Comparison of ENCODE assay signal across 8 cellular contexts in genomic region chr17:67376509-67376891, GRCh38. TPM values are rescaled to one million over a fixed set of nuclear protein-coding genes. Genes with fewer than 3 reads are reported as not detected.
DNase-seq lines count a peak whose midpoint lies in the region; ATAC-seq and TF ChIP-seq lines count a peak whose summit lies in the region.

No MANE protein-coding gene starts in this region.

- H3K36me3 ChIP-seq in KOPT-K1 (ENCODE audit: insufficient read depth, low read length) (no peaks in the 10 kb centered on the region), left lung (no peaks in the 10 kb centered on the region), thymus (ENCODE audit: control insufficient read depth, insufficient read depth) (no peaks in the 10 kb centered on the region)

- H3K4me1 Mint-ChIP-seq in MCF 10A (ENCODE audit: insufficient read depth, unreplicated experiment): peaks cover 8% of the 10 kb centered on the region

- H3K27me3 ChIP-seq in left lung (no peaks in the 10 kb centered on the region), thymus (ENCODE audit: control insufficient read depth, insufficient read depth) (no peaks in the 10 kb centered on the region)

- H3K4me1 ChIP-seq in left lung: peaks cover 9 to 36% of the 10 kb centered on the region in 2 donors
- peaks cover 8% of the 10 kb centered on the region for H3K4me1 ChIP-seq in thymus (ENCODE audit: control insufficient read depth, insufficient read depth, low read length)

- intact Hi-C loops in MCF 10A (cut with micrococcal nuclease): loop anchor here (10.0 kb wide), 1 partner anchor 338 kb away; the partner anchor contains the start of gene NOL11
- intact Hi-C loops in left lung (cut with DNase I): loop anchor here (5.0 to 10.0 kb wide), 2 partner anchors 311 to 318 kb away; no protein-coding TSS in a partner anchor

- DNase-seq in DMS53 treated with DMSO at 0.1 percent for 48 hours (lab: John Stamatoyannopoulos, UW; ENCODE audit: unreplicated experiment): peak; percentile 33
- peak; percentile 14 for DNase-seq in MCF 10A (ENCODE audit: unreplicated experiment)
- DNase-seq in left lung: no peak

- no peaks in the 10 kb centered on the region for H3K36me3 Mint-ChIP-seq in MCF 10A (ENCODE audit: insufficient read depth, unreplicated experiment)

- H3K9me3 ChIP-seq in KOPT-K1 (ENCODE audit: insufficient read depth, low read length, poor library complexity, severe bottlenecking) (no peaks in the 10 kb centered on the region), left lung (no peaks in the 10 kb centered on the region), thymus (ENCODE audit: control insufficient read depth) (no peaks in the 10 kb centered on the region)

- BruUV-seq in MCF 10A (replicated peaks; lab: Mats Ljungman, UMichigan): no TSS peak

- WGBS in thymus: 3% methylated on average over 9 of the region's 9 CpGs

- H3K9me3 Mint-ChIP-seq in MCF 10A (ENCODE audit: unreplicated experiment): no peaks in the 10 kb centered on the region

- H3K27ac ChIP-seq in KOPT-K1 (ENCODE audit: low read depth, low read length, poor library complexity, severe bottlenecking) (peak overlapping the region; percentile 84), left lung (peak overlapping the region; percentile 92 to 93), thymus (ENCODE audit: low read depth) (peak overlapping the region; percentile 95)

- ATAC-seq in left lung: peak; percentile 1
- ATAC-seq in HG03039 (IDR thresholded peaks at IDR 0.05; ENCODE audit: unreplicated experiment): no peak
- ATAC-seq in GM21786 (IDR thresholded peaks at IDR 0.05; ENCODE audit: unreplicated experiment): no peak
- no peak for ATAC-seq in HG03159 (IDR thresholded peaks at IDR 0.05; ENCODE audit: unreplicated experiment)

- no peaks in the 10 kb centered on the region for H3K27me3 Mint-ChIP-seq in MCF 10A (ENCODE audit: insufficient read depth, unreplicated experiment)

- no peak for TF ChIP-seq CTCF in MCF 10A (IDR thresholded peaks at IDR 0.05; ENCODE audit: unreplicated experiment)
- no peak for TF ChIP-seq CTCF in left lung (IDR thresholded peaks at IDR 0.05)

- no peak overlapping the region for H3K27ac Mint-ChIP-seq in MCF 10A (ENCODE audit: low read depth, unreplicated experiment)

- peak overlapping the region; percentile 75 for H3K4me3 Mint-ChIP-seq in MCF 10A (ENCODE audit: unreplicated experiment)

- POLR2A ChIA-PET in MCF 10A (lab: Yijun Ruan, JAX): interaction anchor here (1.0 to 5.6 kb wide), 6 partner anchors 11 to 313 kb away, joined by 3 to 54 read pairs (median 4); partner anchors contain the start of gene PSMD12

- CTCF ChIA-PET in MCF 10A (lab: Yijun Ruan, JAX): interaction anchor here (0.6 to 6.6 kb wide), 10 partner anchors 10 to 319 kb away, joined by 3 to 71 read pairs (median 10); partner anchors contain the start of gene PSMD12

- H3K4me3 ChIP-seq in left lung: peak overlapping the region; percentile 70 to 81
- H3K4me3 ChIP-seq in thymus (ENCODE audit: low read length): peak overlapping the region; percentile 84

RNA-seq across cellular contexts. Expression of gene PITPNC1, which starts 0.6 kb away (rescaled TPM):
- total RNA-seq in MCF 10A (2022) (28.3 and 40.1 TPM in 2 replicates), left lung (10 to 100 TPM; 13.7 to 21.9 TPM)
- 27.0 TPM for polyA plus RNA-seq in thymus

RNA-seq across cellular contexts. Expression of gene PSMD12, which starts 10.1 kb away (rescaled TPM):
- 93.1 and 107 TPM in 2 replicates for total RNA-seq in MCF 10A (2022)
- 10 to 100 TPM; 40.0 to 56.6 TPM for total RNA-seq in left lung
- polyA plus RNA-seq in thymus: 33.7 TPM

Comparison
In these comparisons a context has a peak if more than half of its experiments do, and no peak if none do; other contexts are left out.
1. DNase-seq: peak in DMS53 treated with DMSO at 0.1 percent for 48 hours (single experiment) and MCF 10A (single experiment); none in left lung (0 of 2).
2. Peak in every context shown above with its lines, with median percentiles within 50 percentile points of each other: H3K27ac ChIP-seq.